In the genomic region with DNA sequence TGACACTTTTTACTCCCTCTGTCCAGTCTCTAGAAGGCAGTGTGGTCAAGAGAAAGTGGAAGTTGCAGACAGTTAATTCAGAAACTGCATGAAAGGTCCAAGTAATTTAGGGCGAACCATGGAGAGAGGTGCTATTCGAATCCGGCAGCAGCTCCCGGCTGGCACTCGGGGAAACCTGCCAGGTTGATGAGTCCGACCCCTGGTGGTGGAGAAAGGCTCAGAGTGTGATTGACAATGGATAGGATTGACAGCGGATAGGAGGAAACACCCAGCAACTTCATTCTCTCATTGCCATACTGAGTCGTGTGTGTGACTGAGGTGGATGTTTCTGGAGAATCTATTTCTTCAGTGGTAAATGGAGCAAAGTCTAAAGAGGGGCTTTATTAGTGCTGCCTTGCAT, we compare ENCODE assay signal across 9 cellular contexts.
DNase-seq lines count a peak whose midpoint lies in the region; ATAC-seq, FAIRE-seq and TF ChIP-seq lines count a peak whose summit lies in the region.
"Had no signal": no experiment of that assay in that cellular context is flagged by ENCODE, and none has a peak within 500 bp of the region (broad histone marks: within the 10 kb centered on the region; RNA-seq: fewer than 3 reads in every experiment).

No MANE protein-coding gene starts in this region.

- no peak overlapping the region for H3K27ac ChIP-seq in H9 (ENCODE audit: insufficient read length, low read depth, low read length)
- H3K27ac ChIP-seq in RWPE2 (ENCODE audit: poor library complexity, severe bottlenecking), result no peak overlapping the region
- H3K27ac ChIP-seq in kidney (ENCODE audit: low read depth in 2 of 2, low read length in 2 of 2), result no peak overlapping the region
- no peak overlapping the region for H3K27ac ChIP-seq in suprapubic skin
- H3K27ac ChIP-seq: skin epidermis had no signal

- no peak overlapping the region for H3T11ph ChIP-seq in H9 (ENCODE audit: low read length)

- H3K14ac ChIP-seq in H9 (ENCODE audit: insufficient read depth, low read length), result no peak overlapping the region

- H3K56ac ChIP-seq in H9 (ENCODE audit: insufficient read length, low read depth, low read length), result no peak overlapping the region

- H3K79me1 ChIP-seq in H9 (ENCODE audit: insufficient read depth, low read depth, low read length, poor library complexity, severe bottlenecking), result no peaks in the 10 kb centered on the region

- H3K4me1 Mint-ChIP-seq in H9, result peaks cover 4 to 7% of the 10 kb centered on the region in 2 experiments; a peak in 3 of 4 replicates
- no peaks in the 10 kb centered on the region for H3K4me1 Mint-ChIP-seq in T-helper 17 cell

- no peaks in the 10 kb centered on the region for H3K36me3 ChIP-seq in RWPE2 (ENCODE audit: low read depth)
- no peaks in the 10 kb centered on the region for H3K36me3 ChIP-seq in kidney (ENCODE audit: control insufficient read depth in 1 of 2, insufficient read depth in 2 of 2, low read length in 2 of 2)
- no peaks in the 10 kb centered on the region for H3K36me3 ChIP-seq in suprapubic skin

- H3K18ac ChIP-seq in H9 (ENCODE audit: insufficient read length, low read depth, low read length), result no peak overlapping the region

- no peak overlapping the region for H2BK20ac ChIP-seq in H9 (ENCODE audit: low read depth, low read length, poor library complexity, severe bottlenecking)

- no peaks in the 10 kb centered on the region for H3K79me2 ChIP-seq in H9 (ENCODE audit: insufficient read depth, low read length)

- no peaks in the 10 kb centered on the region for H3K23me2 ChIP-seq in H9 (ENCODE audit: insufficient read length, low read depth, low read length, poor library complexity, severe bottlenecking)

- H2AK5ac ChIP-seq in H9 (ENCODE audit: insufficient read length, low read length), result no peak overlapping the region

- intact Hi-C loops in kidney (cut with DNase I), result no loop called here

- no peak for TF ChIP-seq EP300 in suprapubic skin (IDR thresholded peaks at IDR 0.05)

- no peak overlapping the region for H3K4ac ChIP-seq in H9 (ENCODE audit: low read depth, low read length)

- ATAC-seq in RWPE2 (ENCODE audit: low read depth) (peak; percentile 64), T-helper 17 cell (no peak), HG03280 (IDR thresholded peaks at IDR 0.05; ENCODE audit: unreplicated experiment) (no peak)

- H3K27ac Mint-ChIP-seq in H9 (no peak overlapping the region; a peak in 1 of 7 replicates), T-helper 17 cell (no peak overlapping the region)

- no peak overlapping the region for H3K23ac ChIP-seq in H9 (ENCODE audit: insufficient read length, low read depth, low read length)

- H3K9me3 ChIP-seq in H9 (ENCODE audit: control insufficient read depth, low read depth, low read length), result no peaks in the 10 kb centered on the region
- no peaks in the 10 kb centered on the region for H3K9me3 ChIP-seq in RWPE2 (ENCODE audit: severe bottlenecking)
- H3K9me3 ChIP-seq in kidney (ENCODE audit: control insufficient read depth in 1 of 2, low read length in 2 of 2), result no peaks in the 10 kb centered on the region
- H3K9me3 ChIP-seq in T-helper 17 cell (ENCODE audit: control insufficient read depth, low read length, poor library complexity, severe bottlenecking), result no peaks in the 10 kb centered on the region
- H3K9me3 ChIP-seq in suprapubic skin, result no peaks in the 10 kb centered on the region

- DNase-seq in COLO668 (lab: John Stamatoyannopoulos, UW; ENCODE audit: unreplicated experiment) (peak; percentile 25), H9 (peak; percentile 80), RWPE2 (ENCODE audit: low spot score) (no peak), kidney (no peak), T-helper 17 cell (no peak), suprapubic skin (ENCODE audit: low spot score in 2 of 2) (no peak), T-helper 9 cell (no peak)

- H3K4me3 Mint-ChIP-seq in H9, result no peak overlapping the region
- no peak overlapping the region for H3K4me3 Mint-ChIP-seq in T-helper 17 cell

- peaks cover 2 to 4% of the 10 kb centered on the region in 2 experiments; a peak in 3 of 5 replicates for H3K9me3 Mint-ChIP-seq in H9

- H3K4me3 ChIP-seq in RWPE2 (ENCODE audit: severe bottlenecking), result no peak overlapping the region
- no peak overlapping the region for H3K4me3 ChIP-seq in kidney (ENCODE audit: low read length in 2 of 2)
- H3K4me3 ChIP-seq in suprapubic skin, result no peak overlapping the region
- H3K4me3 ChIP-seq: skin epidermis had no signal

- no peak overlapping the region for H2BK15ac ChIP-seq in H9 (ENCODE audit: low read depth, low read length)

- no peaks in the 10 kb centered on the region for H4K20me1 ChIP-seq in H9 (ENCODE audit: control insufficient read depth, insufficient read depth, insufficient read length)

- no peaks in the 10 kb centered on the region for H3K27me3 ChIP-seq in H9 (ENCODE audit: insufficient read depth, low read length)
- no peaks in the 10 kb centered on the region for H3K27me3 ChIP-seq in RWPE2 (ENCODE audit: insufficient read depth, poor library complexity, severe bottlenecking)
- no peaks in the 10 kb centered on the region for H3K27me3 ChIP-seq in suprapubic skin

- H3K27me3 Mint-ChIP-seq in H9 (ENCODE audit: low read depth) (no peaks in the 10 kb centered on the region), T-helper 17 cell (no peaks in the 10 kb centered on the region)

- H3K36me3 Mint-ChIP-seq in H9 (ENCODE audit: insufficient read depth in 1 of 3, low read depth in 3 of 3), result peaks cover 0 to 3% (median 0%) of the 10 kb centered on the region in 3 experiments; a peak in 2 of 7 replicates
- H3K36me3 Mint-ChIP-seq in T-helper 17 cell (ENCODE audit: low read depth), result no peaks in the 10 kb centered on the region

- WGBS in H9 (ENCODE audit: extremely low coverage, insufficient read length, low lambda C conversion rate), result no CpG with 5 or more reads among the region's 8 CpGs
- 38% methylated on average over 8 of the region's 8 CpGs for WGBS in suprapubic skin

- no peak overlapping the region for H4K91ac ChIP-seq in H9 (ENCODE audit: insufficient read length, low read depth, low read length)

- no peak overlapping the region for H4K8ac ChIP-seq in H9 (replicated peaks; ENCODE audit: insufficient read length, low read depth, low read length)

- H3K9ac ChIP-seq in H9 (ENCODE audit: extremely low read depth, insufficient read length, low read length) (no peak overlapping the region), kidney (ENCODE audit: low read length in 2 of 2) (no peak overlapping the region)

- no peak overlapping the region for H3K4me2 ChIP-seq in H9 (ENCODE audit: insufficient read depth, insufficient read length, low read length)

- no peak overlapping the region for H2BK5ac ChIP-seq in H9 (ENCODE audit: insufficient read length, low read length)

- TF ChIP-seq CTCF in H9 (conservative IDR thresholded peaks at IDR 0.05), result peak; percentile 83
- peak; percentile 56 for TF ChIP-seq CTCF in RWPE2 (IDR thresholded peaks at IDR 0.05; ENCODE audit: poor library complexity, severe bottlenecking)
- TF ChIP-seq CTCF in kidney (IDR thresholded peaks at IDR 0.05; ENCODE audit: borderline replicate concordance, extremely low read depth, insufficient read depth), result peak; percentile 23
- peak in 1 of 2 donors; percentile 23 for TF ChIP-seq CTCF in suprapubic skin (IDR thresholded peaks at IDR 0.05)

- H4K5ac ChIP-seq in H9 (ENCODE audit: insufficient read length, low read depth, low read length), result no peak overlapping the region

- H2BK12ac ChIP-seq in H9 (ENCODE audit: insufficient read length, low read depth, low read length), result no peak overlapping the region

- H2BK120ac ChIP-seq in H9 (ENCODE audit: low read depth, low read length, poor library complexity, severe bottlenecking), result no peak overlapping the region

- FAIRE-seq in kidney (lab: Jason Lieb, UNC), result no peak

- H3K4me1 ChIP-seq in H9 (ENCODE audit: insufficient read depth, low read length) (no peaks in the 10 kb centered on the region), RWPE2 (ENCODE audit: insufficient read depth, poor library complexity, severe bottlenecking) (no peaks in the 10 kb centered on the region), kidney (ENCODE audit: control insufficient read depth in 1 of 2, insufficient read depth in 1 of 2, low read depth in 1 of 2, low read length in 2 of 2) (no peaks in the 10 kb centered on the region), suprapubic skin (no peaks in the 10 kb centered on the region)

- TF ChIP-seq POLR2A in suprapubic skin (IDR thresholded peaks at IDR 0.05), result no peak

- H2AFZ ChIP-seq in H9 (ENCODE audit: low read length), result no peak overlapping the region

Comparison
In these comparisons a context has a peak if more than half of its experiments do, and no peak if none do; other contexts are left out.
1. DNase-seq: peak in COLO668 (single experiment) and H9 (single experiment); none in RWPE2 (single experiment), kidney (single experiment), T-helper 17 cell (0 of 3), suprapubic skin (0 of 2) and T-helper 9 cell (single experiment).